ENCODE assay signal across 24 cellular contexts in the genomic region with DNA sequence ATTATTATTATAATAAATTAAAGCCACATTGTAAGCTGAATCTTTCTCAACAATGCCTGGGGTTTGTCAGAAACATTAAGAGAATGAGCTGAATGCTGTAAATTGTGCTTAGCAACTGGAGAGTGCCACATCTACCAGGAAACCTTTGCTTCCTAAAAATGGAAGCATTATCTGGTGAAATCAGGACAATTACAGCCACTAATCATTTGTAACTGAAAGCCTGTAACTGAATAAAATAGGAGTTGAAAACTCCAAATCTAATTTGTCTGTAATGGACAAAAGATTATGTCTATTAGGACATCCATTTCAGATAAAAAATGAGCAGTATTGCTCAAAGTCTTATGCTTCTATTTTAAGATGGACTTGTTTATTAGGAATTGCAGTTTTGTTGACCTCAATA. TPM values are rescaled to one million over a fixed set of nuclear protein-coding genes. Genes with fewer than 3 reads are reported as not detected.
"Had no signal": no experiment of that assay in that cellular context is flagged by ENCODE, and none has a peak within 500 bp of the region (broad histone marks: within the 10 kb centered on the region; RNA-seq: fewer than 3 reads in every experiment).

No MANE protein-coding gene starts in this region.

- FAIRE-seq: pancreas, small intestine, urothelium cell line had no signal

- DNase-seq: naive thymus-derived CD8-positive, alpha-beta T cell; nephron progenitor cell; nucleus accumbens; pancreas; right cardiac atrium; right lobe of liver; sigmoid colon; small intestine; stimulated activated CD4-positive, alpha-beta T cell treated with anti-CD3 and anti-CD28 coated beads, Interleukin-15, amount 100 ng/mL, for 24 hours; stimulated activated CD4-positive, alpha-beta T cell treated with anti-CD3 and anti-CD28 coated beads, Interleukin-2, amount 100 ng/mL, for 24 hours; stimulated activated CD4-positive, alpha-beta T cell treated with anti-CD3 and anti-CD28 coated beads, Interleukin-2, amount 100 ng/mL, for 48 hours; stimulated activated CD4-positive, alpha-beta T cell treated with anti-CD3 and anti-CD28 coated beads, Interleukin-4, amount 100 ng/mL, for 24 hours; stimulated activated naive B cell treated with anti-CD40 and anti-IgM and Interleukin-4, amounts not matched to agents 10 μg/mL and 1 μg/mL and 100 μg/mL, for 72 hours; stimulated activated naive CD4-positive, alpha-beta T cell treated with Interleukin-2 at 50 U/mL for 16 hours; stomach; thyroid gland; trophoblast cell; upper lobe of left lung had no signal

- H3K27me3 ChIP-seq: pancreas, right lobe of liver, sigmoid colon, stomach, thyroid gland, tibial nerve, upper lobe of left lung, vagina had no signal

- H3K9me3 ChIP-seq: neutrophil, pancreas, prostate gland, right lobe of liver, sigmoid colon, stomach, thoracic aorta, thyroid gland, tibial nerve, upper lobe of left lung, vagina had no signal

- H3K4me3 ChIP-seq: pancreas, prostate gland, right lobe of liver, sigmoid colon, stomach, thoracic aorta, thyroid gland, tibial nerve, upper lobe of left lung, vagina had no signal

- H3K27ac ChIP-seq: neutrophil, pancreas, prostate gland, right lobe of liver, sigmoid colon, stomach, thoracic aorta, thyroid gland, tibial nerve, upper lobe of left lung, vagina had no signal

- H3K36me3 ChIP-seq: neutrophil, pancreas, prostate gland, right lobe of liver, sigmoid colon, stomach, thoracic aorta, thyroid gland, tibial nerve, upper lobe of left lung, vagina had no signal

- H3K4me1 ChIP-seq: pancreas, prostate gland, right lobe of liver, sigmoid colon, stomach, thyroid gland, tibial nerve, upper lobe of left lung, vagina had no signal

RNA-seq across cellular contexts. Expression of gene ENTPD3, which starts 45.3 kb away (rescaled TPM):
- polyA plus RNA-seq: naive thymus-derived CD8-positive, alpha-beta T cell had no signal
